ENCODE assay signal across 19 cellular contexts in genomic region chr1:95286479-95286878, GRCh38. TPM values are rescaled to one million over a fixed set of nuclear protein-coding genes. Genes with fewer than 3 reads are reported as not detected.
A peak's percentile ranks its signal among the peaks of the same experiment; 100 is the strongest.
DNase-seq lines count a peak whose midpoint lies in the region; ATAC-seq and TF ChIP-seq lines count a peak whose summit lies in the region.
"Had no signal": no experiment of that assay in that cellular context is flagged by ENCODE, and none has a peak within 500 bp of the region (broad histone marks: within the 10 kb centered on the region; RNA-seq: fewer than 3 reads in every experiment).

No MANE protein-coding gene starts in this region.

- H2AFZ ChIP-seq in GM23338 (peak overlapping the region; percentile 47; the same call in 1 of the 2 replicates), mammary epithelial cell (ENCODE audit: low read depth, low read length) (no peak overlapping the region)
- H2AFZ ChIP-seq: GM23248, hepatocyte had no signal

- no peaks in the 10 kb centered on the region for H3F3A ChIP-seq in GM23338 (replicated peaks; ENCODE audit: low read depth)

- H3K9me2 ChIP-seq in GM23338 (ENCODE audit: insufficient read depth), result peaks cover 6% of the 10 kb centered on the region; the same call in 1 of the 2 replicates

- no peak overlapping the region for H3K9ac ChIP-seq in mammary epithelial cell (ENCODE audit: insufficient read depth, low read length)
- H3K9ac ChIP-seq: GM23248 had no signal

- DNase-seq in GM23338 (ENCODE audit: low spot score) (no peak), NCI-H146 treated with DMSO at 0.1 percent for 48 hours (lab: John Stamatoyannopoulos, UW; ENCODE audit: unreplicated experiment) (peak; percentile 63), WTC11 (ENCODE audit: low spot score) (no peak), right lobe of liver (peak in 1 of 3 donors; percentile 36), germinal center (ENCODE audit: low spot score) (no peak), vagina (ENCODE audit: extremely low spot score in 2 of 2) (no peak), mammary epithelial cell (no peak)
- DNase-seq: activated CD4-positive, CD25-positive, alpha-beta regulatory T cell treated with anti-CD3 and anti-CD28 coated beads, Interleukin-2, amount 50 U/mL, for 72 hours; CD4-positive, alpha-beta T cell; colonic mucosa; GM23248; naive thymus-derived CD4-positive, alpha-beta T cell; stimulated activated naive CD8-positive, alpha-beta T cell treated with anti-CD3 and anti-CD28 coated beads, Interleukin-15, Interleukin-2, amounts not matched to agents 100 U/mL and 50 U/mL, for 24 hours had no signal

- no peaks in the 10 kb centered on the region for H4K20me1 ChIP-seq in GM23338 (replicated peaks; ENCODE audit: insufficient read depth)
- no peaks in the 10 kb centered on the region for H4K20me1 ChIP-seq in mammary epithelial cell (ENCODE audit: insufficient read depth, low read length)

- dilution Hi-C loops in mammary epithelial cell (cut with HindIII; ENCODE audit: low sequenced_read_pairs), result no loop called here

- H3K4me1 ChIP-seq in GM23338 (ENCODE audit: insufficient read depth) (peaks cover 10% of the 10 kb centered on the region), right lobe of liver (no peaks in the 10 kb centered on the region), vagina (no peaks in the 10 kb centered on the region), mammary epithelial cell (ENCODE audit: insufficient read depth, low read length) (no peaks in the 10 kb centered on the region)
- H3K4me1 ChIP-seq: colonic mucosa had no signal

- H3K36me3 Mint-ChIP-seq in GM23338 (ENCODE audit: low read depth) (no peaks in the 10 kb centered on the region), WTC11 (no peaks in the 10 kb centered on the region)
- H3K36me3 Mint-ChIP-seq: activated naive CD8-positive, alpha-beta T cell; memory B cell; naive thymus-derived CD4-positive, alpha-beta T cell; type B pancreatic cell had no signal

- WGBS in right lobe of liver (ENCODE audit: insufficient coverage, low coverage, low lambda C conversion rate, missing lambda C conversion rate), result 32% methylated on average over 5 of the region's 5 CpGs
- WGBS in mammary epithelial cell (ENCODE audit: low coverage, missing lambda C conversion rate), result 61% methylated on average over 5 of the region's 5 CpGs

- TF ChIP-seq POLR2A in right lobe of liver (IDR thresholded peaks at IDR 0.05) (no peak), vagina (IDR thresholded peaks at IDR 0.05) (no peak)

- peaks cover 14% of the 10 kb centered on the region; the same call in 2 of the 3 replicates for H3K4me1 Mint-ChIP-seq in GM23338
- H3K4me1 Mint-ChIP-seq in WTC11, result peaks cover 22% of the 10 kb centered on the region
- H3K4me1 Mint-ChIP-seq: memory B cell; naive thymus-derived CD4-positive, alpha-beta T cell had no signal

- H3K27ac ChIP-seq in GM23338 (ENCODE audit: low read depth) (no peak overlapping the region), right lobe of liver (no peak overlapping the region), vagina (no peak overlapping the region), mammary epithelial cell (ENCODE audit: insufficient read depth, low read depth, low read length) (no peak overlapping the region)
- H3K27ac ChIP-seq: colonic mucosa, GM23248, hepatocyte, RWPE1 had no signal

- POLR2A ChIA-PET in WTC11 (lab: Charles Lee), result no interaction called here

- no peak overlapping the region for H3K4me3 Mint-ChIP-seq in GM23338
- H3K4me3 Mint-ChIP-seq in WTC11, result no peak overlapping the region
- H3K4me3 Mint-ChIP-seq: activated naive CD8-positive, alpha-beta T cell; CD4-positive, alpha-beta T cell; memory B cell; naive thymus-derived CD4-positive, alpha-beta T cell; type B pancreatic cell had no signal

- CTCF ChIA-PET in WTC11 (lab: Charles Lee), result interaction anchor here (1.3 kb wide), 1 partner anchor 22 kb away, joined by 4 read pairs; no protein-coding TSS in a partner anchor
- CTCF ChIA-PET in mammary epithelial cell (lab: Charles Lee; ENCODE audit: low non-redundant PET), result no interaction called here

- H3K9me3 Mint-ChIP-seq in GM23338, result no peaks in the 10 kb centered on the region
- H3K9me3 Mint-ChIP-seq in WTC11, result no peaks in the 10 kb centered on the region
- H3K9me3 Mint-ChIP-seq: CD4-positive, alpha-beta T cell; memory B cell; type B pancreatic cell had no signal

- H3K4me2 ChIP-seq in GM23338 (no peak overlapping the region), mammary epithelial cell (ENCODE audit: insufficient read depth, low read depth, low read length) (no peak overlapping the region)
- H3K4me2 ChIP-seq: hepatocyte had no signal

- no peaks in the 10 kb centered on the region for H3K36me3 ChIP-seq in GM23338 (ENCODE audit: insufficient read depth)
- H3K36me3 ChIP-seq in right lobe of liver, result no peaks in the 10 kb centered on the region
- H3K36me3 ChIP-seq in vagina, result no peaks in the 10 kb centered on the region
- H3K36me3 ChIP-seq in mammary epithelial cell (ENCODE audit: insufficient read depth, low read length), result no peaks in the 10 kb centered on the region
- H3K36me3 ChIP-seq: colonic mucosa had no signal

- BruUV-seq in mammary epithelial cell (replicated peaks; lab: Mats Ljungman, UMichigan), result no TSS peak

- H3K4me3 ChIP-seq in GM23338 (no peak overlapping the region), right lobe of liver (no peak overlapping the region), vagina (no peak overlapping the region), mammary epithelial cell (replicated peaks in 1 of 3; ENCODE audit: insufficient read depth in 1 of 3, low read depth in 2 of 3, low read length in 3 of 3) (no peak overlapping the region)
- H3K4me3 ChIP-seq: colonic mucosa, GM23248, hepatocyte had no signal

- H3K79me2 ChIP-seq in GM23338 (replicated peaks; ENCODE audit: insufficient read depth) (no peaks in the 10 kb centered on the region), mammary epithelial cell (ENCODE audit: insufficient read depth, low read length) (no peaks in the 10 kb centered on the region)
- H3K79me2 ChIP-seq: hepatocyte had no signal

- intact Hi-C loops in right lobe of liver (cut with DNase I) (no loop called here), vagina (cut with DNase I) (no loop called here), mammary epithelial cell (cut with micrococcal nuclease) (no loop called here)

- in situ Hi-C loops in mammary epithelial cell (cut with MboI; ENCODE audit: low sequenced_read_pairs in 2 of 2), result no loop called here

- no peaks in the 10 kb centered on the region for H3K9me3 ChIP-seq in right lobe of liver
- no peaks in the 10 kb centered on the region for H3K9me3 ChIP-seq in vagina
- no peaks in the 10 kb centered on the region for H3K9me3 ChIP-seq in mammary epithelial cell (replicated peaks; ENCODE audit: insufficient read depth, low read length)
- H3K9me3 ChIP-seq: colonic mucosa had no signal

- H3K27me3 Mint-ChIP-seq in GM23338 (ENCODE audit: insufficient read depth, low read depth, poor library complexity) (no peaks in the 10 kb centered on the region), WTC11 (ENCODE audit: low read depth) (no peaks in the 10 kb centered on the region)
- H3K27me3 Mint-ChIP-seq: activated naive CD8-positive, alpha-beta T cell; CD4-positive, alpha-beta T cell; type B pancreatic cell had no signal

- TF ChIP-seq CTCF in GM23338 (conservative IDR thresholded peaks at IDR 0.05; ENCODE audit: low read depth in 2 of 2) (no peak), WTC11 (IDR thresholded peaks at IDR 0.05) (no peak), right lobe of liver (IDR thresholded peaks at IDR 0.05) (no peak), vagina (IDR thresholded peaks at IDR 0.05) (no peak), mammary epithelial cell (conservative IDR thresholded peaks at IDR 0.05 in 1 of 2, IDR thresholded peaks at IDR 0.05 in 1 of 2; ENCODE audit: extremely low read depth in 1 of 2, insufficient read depth in 1 of 2, low read depth in 1 of 2, low read length in 2 of 2) (no peak)

- ATAC-seq in GM23338 (peak; percentile 45), WTC11 (peak; percentile 51), right lobe of liver (peak; percentile 46 to 89 (median 70)), GM18873 (IDR thresholded peaks at IDR 0.05; ENCODE audit: low FRiP score, unreplicated experiment) (no peak)
- ATAC-seq: naive thymus-derived CD4-positive, alpha-beta T cell; stimulated activated naive CD8-positive, alpha-beta T cell treated with anti-CD3 and anti-CD28 coated beads, Interleukin-15, Interleukin-2, amounts not matched to agents 100 U/mL and 50 U/mL, for 24 hours had no signal

- H3K27me3 ChIP-seq in GM23338 (ENCODE audit: insufficient read depth), result no peaks in the 10 kb centered on the region
- H3K27me3 ChIP-seq in right lobe of liver, result no peaks in the 10 kb centered on the region
- no peaks in the 10 kb centered on the region for H3K27me3 ChIP-seq in vagina
- H3K27me3 ChIP-seq in mammary epithelial cell (ENCODE audit: insufficient read depth, low read length), result no peaks in the 10 kb centered on the region
- H3K27me3 ChIP-seq: colonic mucosa had no signal

- no peak overlapping the region for H3K27ac Mint-ChIP-seq in GM23338
- no peak overlapping the region for H3K27ac Mint-ChIP-seq in WTC11
- H3K27ac Mint-ChIP-seq: activated naive CD8-positive, alpha-beta T cell; CD4-positive, alpha-beta T cell; memory B cell; naive thymus-derived CD4-positive, alpha-beta T cell; type B pancreatic cell had no signal

TF ChIP-seq in GM23338, 12 proteins besides CTCF, POLR2A, EP300 and RAD21 (continues in another document):
- no peak for TF ChIP-seq CREB1 (CRISPR knock-in tag; IDR thresholded peaks at IDR 0.05; ENCODE audit: low read depth)

TF ChIP-seq in WTC11, 78 proteins besides CTCF, POLR2A, EP300 and RAD21:
- TF ChIP-seq ZNF121 (CRISPR knock-in tag; IDR thresholded peaks at IDR 0.05) (peak; percentile 58), SMAD4 (CRISPR knock-in tag; IDR thresholded peaks at IDR 0.05) (no peak)

RNA-seq across cellular contexts. Expression of gene RWDD3, which starts 52.5 kb away (rescaled TPM):
- total RNA-seq in GM23338 (2014; rRNA removed; shearing (Covaris generic)), result 16.0 and 19.3 TPM in 2 replicates
- polyA plus RNA-seq in GM23338 (2016; fragmentation: Nextera tagmentation; extraction: Ambion mirVana) (50.7 and 57.1 TPM in 2 replicates), mammary epithelial cell (10.4 TPM)
- total RNA-seq in WTC11 (2021) (13.7 to 17.4 TPM (median 13.9 TPM) in 3 replicates), right lobe of liver (10 to 100 TPM in 2 of 6 experiments, 1 to 10 TPM in 4; 3.3 to 13.2 (median 8.0) TPM), vagina (17.9 TPM), mammary epithelial cell (10 to 100 TPM; 10.3 to 14.0 TPM)
- polyA minus RNA-seq in mammary epithelial cell, result 5.8 TPM
